ENCODE assay signal across 16 cellular contexts in the genomic region with DNA sequence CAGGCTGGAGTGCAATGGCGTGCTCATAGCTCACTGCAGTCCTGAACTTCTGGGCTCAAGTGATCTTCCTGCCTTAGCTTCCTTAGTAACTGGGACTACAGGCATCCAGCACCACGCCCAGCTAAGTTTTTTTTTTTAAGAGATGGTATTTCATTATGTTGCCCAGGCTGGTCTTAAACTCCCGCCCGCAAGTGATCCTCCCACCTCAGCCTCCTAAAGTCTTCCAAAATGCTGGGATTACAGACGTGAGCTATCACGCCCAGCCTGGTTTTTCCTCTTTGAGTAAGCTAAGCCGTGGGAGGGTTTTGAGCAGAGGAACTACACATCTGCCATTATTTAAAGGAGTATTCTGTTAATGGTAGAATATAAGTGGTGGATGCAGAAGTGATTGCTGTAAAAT. TPM values are rescaled to one million over a fixed set of nuclear protein-coding genes. Genes with fewer than 3 reads are reported as not detected.
DNase-seq lines count a peak whose midpoint lies in the region; TF ChIP-seq lines count a peak whose summit lies in the region.
"Had no signal": no experiment of that assay in that cellular context is flagged by ENCODE, and none has a peak within 500 bp of the region (broad histone marks: within the 10 kb centered on the region; RNA-seq: fewer than 3 reads in every experiment).

No MANE protein-coding gene starts in this region.

- peaks cover 0 to 3% of the 10 kb centered on the region in 2 experiments; a peak in 1 of 3 replicates for H3K36me3 ChIP-seq in HEK293 (ENCODE audit: control insufficient read depth in 2 of 2, insufficient read depth in 1 of 2, low read length in 2 of 2)
- H3K36me3 ChIP-seq in SJSA1: peaks cover 24% of the 10 kb centered on the region
- no peaks in the 10 kb centered on the region for H3K36me3 ChIP-seq in esophagus (ENCODE audit: control insufficient read depth in 2 of 2, insufficient read depth in 2 of 2, low read length in 1 of 2)
- H3K36me3 ChIP-seq in smooth muscle cell (ENCODE audit: low read depth): no peaks in the 10 kb centered on the region

- CTCF ChIA-PET in HEK293 (lab: Yijun Ruan, JAX): no interaction called here

- no peaks in the 10 kb centered on the region for H3F3A ChIP-seq in smooth muscle cell (ENCODE audit: low read depth)

- H3K27me3 Mint-ChIP-seq in activated T-helper 2 cell treated with anti-CD3 and anti-CD28 coated beads, Interferon-gamma antibody, Interleukin-2, Interleukin-4, amounts not matched to agents 10 μg/mL and 5 μg/mL and 100 μg/mL, durations not matched to agents 14 hours and 24 hours and 36 hours (ENCODE audit: low read depth): no peaks in the 10 kb centered on the region
- H3K27me3 Mint-ChIP-seq: stimulated activated naive CD8-positive, alpha-beta T cell treated with anti-CD3 and anti-CD28 coated beads, Interleukin-15, amount 100 ng/mL, for 72 hours had no signal

- H3K9ac ChIP-seq in smooth muscle cell (ENCODE audit: low read depth): no peak overlapping the region

- no peak overlapping the region for H3K4me2 ChIP-seq in smooth muscle cell

- H3K27me3 ChIP-seq in SJSA1 (replicated peaks) (no peaks in the 10 kb centered on the region), esophagus (ENCODE audit: control insufficient read depth in 1 of 2, insufficient read depth in 2 of 2, low read length in 2 of 2) (no peaks in the 10 kb centered on the region), smooth muscle cell (ENCODE audit: low read depth) (no peaks in the 10 kb centered on the region)

- H3K79me2 ChIP-seq in smooth muscle cell (ENCODE audit: low read depth): peaks cover 34% of the 10 kb centered on the region

- H3K9me3 ChIP-seq in HEK293 (ENCODE audit: control insufficient read depth, insufficient read depth, low read depth, low read length) (no peaks in the 10 kb centered on the region), SJSA1 (replicated peaks) (no peaks in the 10 kb centered on the region), esophagus (ENCODE audit: control insufficient read depth in 2 of 2, insufficient read depth in 1 of 2, low read depth in 1 of 2, low read length in 1 of 2) (no peaks in the 10 kb centered on the region), smooth muscle cell (replicated peaks; ENCODE audit: low read depth) (no peaks in the 10 kb centered on the region)

- H3K4me1 ChIP-seq in HEK293 (ENCODE audit: control insufficient read depth, insufficient read depth, low read length) (no peaks in the 10 kb centered on the region), SJSA1 (replicated peaks) (peaks cover 41% of the 10 kb centered on the region), esophagus (ENCODE audit: control insufficient read depth in 2 of 2, insufficient read depth in 2 of 2, low read length in 1 of 2) (peaks cover 0 to 3% of the 10 kb centered on the region in 2 donors), smooth muscle cell (ENCODE audit: low read depth) (no peaks in the 10 kb centered on the region)

- H2AFZ ChIP-seq in smooth muscle cell (ENCODE audit: low read depth): no peak overlapping the region

- H3K4me3 ChIP-seq in HEK293 (ENCODE audit: low read depth, low read length) (no peak overlapping the region), SJSA1 (no peak overlapping the region), esophagus (ENCODE audit: low read depth in 1 of 2, low read length in 2 of 2) (no peak overlapping the region), smooth muscle cell (no peak overlapping the region)

- H4K20me1 ChIP-seq in smooth muscle cell (ENCODE audit: low read depth): peaks cover 9% of the 10 kb centered on the region

- no peak overlapping the region for H3K4me3 Mint-ChIP-seq in activated T-helper 2 cell treated with anti-CD3 and anti-CD28 coated beads, Interferon-gamma antibody, Interleukin-2, Interleukin-4, amounts not matched to agents 10 μg/mL and 5 μg/mL and 100 μg/mL, durations not matched to agents 14 hours and 24 hours and 36 hours (ENCODE audit: low read depth)
- H3K4me3 Mint-ChIP-seq: immature natural killer cell; nephron; stimulated activated naive CD8-positive, alpha-beta T cell treated with anti-CD3 and anti-CD28 coated beads, Interleukin-15, amount 100 ng/mL, for 72 hours; WTC11 had no signal

- intact Hi-C loops in activated T-helper 2 cell treated with anti-CD3 and anti-CD28 coated beads, Interferon-gamma antibody, Interleukin-2, Interleukin-4, amounts not matched to agents 10 μg/mL and 5 μg/mL and 100 μg/mL, durations not matched to agents 14 hours and 24 hours and 36 hours (cut with micrococcal nuclease): no loop called here

- peaks cover 31% of the 10 kb centered on the region for H3K4me1 Mint-ChIP-seq in activated T-helper 2 cell treated with anti-CD3 and anti-CD28 coated beads, Interferon-gamma antibody, Interleukin-2, Interleukin-4, amounts not matched to agents 10 μg/mL and 5 μg/mL and 100 μg/mL, durations not matched to agents 14 hours and 24 hours and 36 hours (ENCODE audit: low read depth)

- peaks cover 14% of the 10 kb centered on the region for H3K36me3 Mint-ChIP-seq in activated T-helper 2 cell treated with anti-CD3 and anti-CD28 coated beads, Interferon-gamma antibody, Interleukin-2, Interleukin-4, amounts not matched to agents 10 μg/mL and 5 μg/mL and 100 μg/mL, durations not matched to agents 14 hours and 24 hours and 36 hours (ENCODE audit: low read depth)
- H3K36me3 Mint-ChIP-seq: immature natural killer cell, WTC11 had no signal

- no peak overlapping the region for H3K27ac ChIP-seq in HEK293 (ENCODE audit: extremely low read depth, low read depth, low read length)
- 0 out of 2 replicates have a peak overlapping the region, but pooled peaks have one; percentile 1 for H3K27ac ChIP-seq in SJSA1
- peak overlapping the region; percentile 86 to 90 for H3K27ac ChIP-seq in esophagus (ENCODE audit: low read depth in 2 of 2, low read length in 1 of 2)
- H3K27ac ChIP-seq in smooth muscle cell (ENCODE audit: low read depth): peak overlapping the region; percentile 73

- DNase-seq in SJSA1 (ENCODE audit: low read depth in 1 of 2, low spot score in 2 of 2): no peak
- DNase-seq in smooth muscle cell (lab: John Stamatoyannopoulos, UW; ENCODE audit: unreplicated experiment): no peak
- no peak for DNase-seq in iPS-NIHi11 (ENCODE audit: low spot score)
- DNase-seq in activated T-helper 2 cell treated with anti-CD3 and anti-CD28 coated beads, Interferon-gamma antibody, Interleukin-2, Interleukin-4, amounts not matched to agents 10 μg/mL and 5 μg/mL and 100 μg/mL, durations not matched to agents 14 hours and 24 hours and 36 hours (ENCODE audit: low spot score): no peak
- no peak for DNase-seq in NCI-H2227 (lab: John Stamatoyannopoulos, UW; ENCODE audit: unreplicated experiment)
- DNase-seq: DMS 273 treated with DMSO at 0.1 percent for 48 hours; effector CD8-positive, alpha-beta T cell; immature natural killer cell; Karpas-422; mesendoderm; NCI-H446; stimulated activated naive CD8-positive, alpha-beta T cell treated with anti-CD3 and anti-CD28 coated beads, Interleukin-15, amount 100 ng/mL, for 72 hours had no signal

- no peaks in the 10 kb centered on the region for H3K9me3 Mint-ChIP-seq in activated T-helper 2 cell treated with anti-CD3 and anti-CD28 coated beads, Interferon-gamma antibody, Interleukin-2, Interleukin-4, amounts not matched to agents 10 μg/mL and 5 μg/mL and 100 μg/mL, durations not matched to agents 14 hours and 24 hours and 36 hours
- H3K9me3 Mint-ChIP-seq: immature natural killer cell; nephron; stimulated activated naive CD8-positive, alpha-beta T cell treated with anti-CD3 and anti-CD28 coated beads, Interleukin-15, amount 100 ng/mL, for 72 hours; WTC11 had no signal

- WGBS in esophagus, 2 donors: 50 to 59% methylated on average over 7 of the region's 7 CpGs
- WGBS in smooth muscle cell (ENCODE audit: low lambda C conversion rate): 60% methylated on average over 7 of the region's 7 CpGs

- POLR2A ChIA-PET in HEK293 (lab: Yijun Ruan, JAX): no interaction called here

- no peak overlapping the region for H3K27ac Mint-ChIP-seq in activated T-helper 2 cell treated with anti-CD3 and anti-CD28 coated beads, Interferon-gamma antibody, Interleukin-2, Interleukin-4, amounts not matched to agents 10 μg/mL and 5 μg/mL and 100 μg/mL, durations not matched to agents 14 hours and 24 hours and 36 hours
- H3K27ac Mint-ChIP-seq: nephron; stimulated activated naive CD8-positive, alpha-beta T cell treated with anti-CD3 and anti-CD28 coated beads, Interleukin-15, amount 100 ng/mL, for 72 hours; WTC11 had no signal

- TF ChIP-seq CTCF in HEK293 (tag by site-specific recombination; IDR thresholded peaks at IDR 0.05) (no peak), smooth muscle cell (IDR thresholded peaks at IDR 0.05; ENCODE audit: borderline replicate concordance, insufficient read depth, poor library complexity, severe bottlenecking) (no peak)

TF ChIP-seq in HEK293, 187 proteins besides CTCF, POLR2A, EP300 and RAD21 (continues in another document):
- TF ChIP-seq OVOL3 (tag by site-specific recombination; IDR thresholded peaks at IDR 0.05): no peak
- no peak for TF ChIP-seq ZNF280D (tag by site-specific recombination; IDR thresholded peaks at IDR 0.05)

RNA-seq across cellular contexts. Expression of gene LRRFIP2, which starts 7.4 kb away (rescaled TPM):
- total RNA-seq in SJSA1 (2014; rRNA removed; shearing (Covaris generic)): 60.6 and 67.5 TPM in 2 replicates
- polyA plus RNA-seq in esophagus (10 to 100 TPM; 43.3 to 59.3 TPM), smooth muscle cell (25.6 and 36.0 TPM in 2 replicates)
- 34.6 and 44.2 TPM in 2 replicates for total RNA-seq in smooth muscle cell
- 36.8 and 38.3 TPM in 2 replicates for total RNA-seq in activated T-helper 2 cell treated with anti-CD3 and anti-CD28 coated beads, Interferon-gamma antibody, Interleukin-2, Interleukin-4, amounts not matched to agents 10 μg/mL and 5 μg/mL and 100 μg/mL, durations not matched to agents 14 hours and 24 hours and 36 hours
